ENCODE assay signal across 9 cellular contexts in genomic region chr20:45138451-45139300, GRCh38. TPM values are rescaled to one million over a fixed set of nuclear protein-coding genes. Genes with fewer than 3 reads are reported as not detected.
DNase-seq lines count a peak whose midpoint lies in the region; ATAC-seq, FAIRE-seq and TF ChIP-seq lines count a peak whose summit lies in the region.
"Had no signal": no experiment of that assay in that cellular context is flagged by ENCODE, and none has a peak within 500 bp of the region (broad histone marks: within the 10 kb centered on the region; RNA-seq: fewer than 3 reads in every experiment).

No MANE protein-coding gene starts in this region.

- CTCF ChIA-PET in K562 (lab: Yijun Ruan, JAX; ENCODE audit: low intra/inter-chr PET ratio) = interaction anchor here (0.6 kb wide), 1 partner anchor 152 kb away, joined by 3 read pairs; no protein-coding TSS in a partner anchor

- H3K36me3 ChIP-seq in CD4-positive, CD25-positive, alpha-beta regulatory T cell (ENCODE audit: control insufficient read depth, insufficient read depth, low read length) = no peaks in the 10 kb centered on the region
- H3K36me3 ChIP-seq in K562 (ENCODE audit: control insufficient read depth, insufficient read depth, low read length) (no peaks in the 10 kb centered on the region), left lung (no peaks in the 10 kb centered on the region)

- H4K20me1 ChIP-seq in K562 (replicated peaks; ENCODE audit: control insufficient read depth, insufficient read depth, low read length) = no peaks in the 10 kb centered on the region

- peak overlapping the region; percentile 56 for H3K4me2 ChIP-seq in K562 (ENCODE audit: insufficient read depth, low read length)

- FAIRE-seq in K562 (lab: Jason Lieb, UNC) = peak; percentile 84

- TF ChIP-seq RAD21 in K562 (CRISPR knock-in tag; conservative IDR thresholded peaks at IDR 0.05 in 1 of 2, IDR thresholded peaks at IDR 0.05 in 1 of 2) = peak; percentile 18 to 77; a peak in 2 of 4 replicates

- POLR2A ChIA-PET in K562 (lab: Yijun Ruan, JAX) = interaction anchor here (0.7 kb wide), 1 partner anchor 68 kb away, joined by 3 read pairs; no protein-coding TSS in a partner anchor

- intact Hi-C loops in K562 (cut with micrococcal nuclease) = loop anchor here (2.0 kb wide), 1 partner anchor 152 kb away; no protein-coding TSS in a partner anchor
- intact Hi-C loops in left lung (cut with DNase I) = no loop called here

- TF ChIP-seq POLR2A in K562 (conservative IDR thresholded peaks at IDR 0.05) = no peak

- peak; percentile 11 to 66 (median 13) for DNase-seq in CD4-positive, CD25-positive, alpha-beta regulatory T cell
- DNase-seq in HL-60 (ENCODE audit: low read depth in 1 of 2, low spot score in 1 of 2) (peak; percentile 47 to 81), K562 (ENCODE audit: extremely low read depth in 1 of 4, low spot score in 3 of 4) (peak; percentile 76 to 83 (median 78)), left lung (peak; percentile 62 to 96), epidermal melanocyte (ENCODE audit: insufficient read length, low spot score) (no peak)
- DNase-seq in T-helper 2 cell treated with Interferon-gamma antibody and Interleukin-4, amounts not matched to agents 5 μg/mL and 100 μg/mL, for 36 hours (ENCODE audit: low spot score) = peak; percentile 52
- peak; percentile 51 for DNase-seq in stimulated activated CD8-positive, alpha-beta memory T cell treated with anti-CD3 and anti-CD28 coated beads, Interleukin-7, amount 100 ng/mL, for 24 hours (ENCODE audit: low read depth)

- no peak overlapping the region for H3K27ac ChIP-seq in CD4-positive, CD25-positive, alpha-beta regulatory T cell (ENCODE audit: insufficient read depth, low read length, poor library complexity, severe bottlenecking)
- H3K27ac ChIP-seq in HL-60 (replicated peaks) (no peak overlapping the region), K562 (ENCODE audit: extremely low read depth, low read depth, low read length) (no peak overlapping the region), left lung (no peak overlapping the region)

- peaks cover 20% of the 10 kb centered on the region for H3K27me3 Mint-ChIP-seq in CD4-positive, CD25-positive, alpha-beta regulatory T cell
- H3K27me3 Mint-ChIP-seq in T-helper 2 cell treated with Interferon-gamma antibody and Interleukin-4, amounts not matched to agents 5 μg/mL and 100 μg/mL, for 36 hours (ENCODE audit: low read depth) = peaks cover 14% of the 10 kb centered on the region

- BruUV-seq in K562 (replicated peaks; lab: Mats Ljungman, UMichigan) = no TSS peak

- TF ChIP-seq EP300 in K562 (IDR thresholded peaks at IDR 0.05; ENCODE audit: low read length) = no peak

- no peaks in the 10 kb centered on the region for H3K36me3 Mint-ChIP-seq in CD4-positive, CD25-positive, alpha-beta regulatory T cell
- no peaks in the 10 kb centered on the region for H3K36me3 Mint-ChIP-seq in T-helper 2 cell treated with Interferon-gamma antibody and Interleukin-4, amounts not matched to agents 5 μg/mL and 100 μg/mL, for 36 hours (ENCODE audit: low read depth)

- no peak overlapping the region for H3K4me3 ChIP-seq in CD4-positive, CD25-positive, alpha-beta regulatory T cell (ENCODE audit: low read depth, low read length)
- H3K4me3 ChIP-seq in HL-60 (replicated peaks; ENCODE audit: insufficient read depth, low read length) (no peak overlapping the region), K562 (no peak overlapping the region), left lung (no peak overlapping the region)

- peaks cover 0 to 4% (median 0%) of the 10 kb centered on the region in 7 donors for H3K9me3 Mint-ChIP-seq in CD4-positive, CD25-positive, alpha-beta regulatory T cell
- no peaks in the 10 kb centered on the region for H3K9me3 Mint-ChIP-seq in T-helper 2 cell treated with Interferon-gamma antibody and Interleukin-4, amounts not matched to agents 5 μg/mL and 100 μg/mL, for 36 hours

- H3K27ac Mint-ChIP-seq in CD4-positive, CD25-positive, alpha-beta regulatory T cell = no peak overlapping the region
- H3K27ac Mint-ChIP-seq in T-helper 2 cell treated with Interferon-gamma antibody and Interleukin-4, amounts not matched to agents 5 μg/mL and 100 μg/mL, for 36 hours = no peak overlapping the region

- no peak overlapping the region for H3K4me3 Mint-ChIP-seq in CD4-positive, CD25-positive, alpha-beta regulatory T cell
- H3K4me3 Mint-ChIP-seq in T-helper 2 cell treated with Interferon-gamma antibody and Interleukin-4, amounts not matched to agents 5 μg/mL and 100 μg/mL, for 36 hours = no peak overlapping the region

- no peaks in the 10 kb centered on the region for H3K9me1 ChIP-seq in K562 (ENCODE audit: control insufficient read depth, insufficient read depth, low read length)

- H3K9ac ChIP-seq in K562 (ENCODE audit: insufficient read depth in 1 of 2, low read depth in 2 of 2, low read length in 2 of 2) = no peak overlapping the region

- TF ChIP-seq CTCF in HL-60 (IDR thresholded peaks at IDR 0.05; ENCODE audit: insufficient read depth, low read length) (peak; percentile 90), K562 (IDR thresholded peaks at IDR 0.05 in 2 of 3, conservative IDR thresholded peaks at IDR 0.05 in 1 of 3; ENCODE audit: insufficient read depth in 2 of 3, low read depth in 1 of 3, low read length in 3 of 3) (peak; percentile 87 to 95 (median 95)), left lung (IDR thresholded peaks at IDR 0.05) (peak; percentile 32 to 84)

- in situ Hi-C loops in K562 (cut with MboI) = no loop called here

- peaks cover 0 to 3% of the 10 kb centered on the region in 2 experiments for H3K9me3 ChIP-seq in CD4-positive, CD25-positive, alpha-beta regulatory T cell (ENCODE audit: control insufficient read depth in 2 of 2, low read length in 2 of 2)
- H3K9me3 ChIP-seq in K562 (replicated peaks; ENCODE audit: control insufficient read depth, insufficient read depth, low read depth, low read length) (no peaks in the 10 kb centered on the region), left lung (no peaks in the 10 kb centered on the region)

- no peaks in the 10 kb centered on the region for H3K79me2 ChIP-seq in K562 (ENCODE audit: control insufficient read depth, insufficient read depth, low read length)

- peaks cover 0 to 1% (median 0%) of the 10 kb centered on the region in 4 donors for H3K4me1 Mint-ChIP-seq in CD4-positive, CD25-positive, alpha-beta regulatory T cell
- no peaks in the 10 kb centered on the region for H3K4me1 Mint-ChIP-seq in T-helper 2 cell treated with Interferon-gamma antibody and Interleukin-4, amounts not matched to agents 5 μg/mL and 100 μg/mL, for 36 hours (ENCODE audit: low read depth)

- WGBS in K562 (ENCODE audit: insufficient coverage, low coverage, missing lambda C conversion rate) = 7% methylated on average over 22 of the region's 22 CpGs

- H3K4me1 ChIP-seq in CD4-positive, CD25-positive, alpha-beta regulatory T cell (ENCODE audit: control insufficient read depth, insufficient read depth, low read length, poor library complexity, severe bottlenecking) = no peaks in the 10 kb centered on the region
- H3K4me1 ChIP-seq in K562 (replicated peaks in 1 of 2; ENCODE audit: control insufficient read depth in 2 of 2, insufficient read depth in 2 of 2, low read length in 2 of 2) = no peaks in the 10 kb centered on the region
- no peaks in the 10 kb centered on the region for H3K4me1 ChIP-seq in left lung

- peak overlapping the region; percentile 71 for H2AFZ ChIP-seq in K562 (ENCODE audit: low read depth, low read length)

- no peak for ATAC-seq in CD4-positive, CD25-positive, alpha-beta regulatory T cell (ENCODE audit: low read depth in 2 of 2)
- ATAC-seq in K562 (peak; percentile 98), left lung (peak; percentile 87), GM21825 (IDR thresholded peaks at IDR 0.05; ENCODE audit: unreplicated experiment) (no peak)

- peaks cover 6% of the 10 kb centered on the region for H3K27me3 ChIP-seq in CD4-positive, CD25-positive, alpha-beta regulatory T cell (ENCODE audit: control insufficient read depth, insufficient read depth, low read length)
- H3K27me3 ChIP-seq in HL-60 (ENCODE audit: insufficient read depth, poor library complexity, severe bottlenecking) = no peaks in the 10 kb centered on the region
- H3K27me3 ChIP-seq in K562 (ENCODE audit: control insufficient read depth in 2 of 2, insufficient read depth in 2 of 2, low read length in 2 of 2) = peaks cover 0 to 15% of the 10 kb centered on the region in 2 experiments; a peak in 4 of 5 replicates
- no peaks in the 10 kb centered on the region for H3K27me3 ChIP-seq in left lung

RNA-seq across cellular contexts. Expression of gene WFDC12, which starts 14.4 kb away (rescaled TPM):
- total RNA-seq in CD4-positive, CD25-positive, alpha-beta regulatory T cell = not detected
- polyA plus RNA-seq in CD4-positive, CD25-positive, alpha-beta regulatory T cell = not detected
- total RNA-seq in K562 (2011; cell fraction: chromatin; rRNA removed; ENCODE audit: low replicate concordance) = not detected in 2 replicates
- total RNA-seq in K562 (2011; cell fraction: nucleolus; rRNA removed) = not detected in 2 replicates
- not detected in 2 replicates for total RNA-seq in K562 (2011; cell fraction: nucleoplasm; rRNA removed)
- total RNA-seq in K562 (2014; rRNA removed) = not detected in 2 replicates
- not detected in 2 replicates for total RNA-seq in K562 (2014; rRNA removed; fragmentation: Illumina TruSeq; extraction: Trizol)
- total RNA-seq in K562 (2015; rRNA removed; fragmentation: Illumina TruSeq; extraction: Trizol) = not detected in 2 replicates
- total RNA-seq in K562 (2021) = not detected in 2 replicates
- polyA plus RNA-seq in K562 (2011; rRNA removed) = not detected in 2 replicates
- polyA plus RNA-seq in K562 (2011; cell fraction: cytosol; rRNA removed) = not detected in 2 replicates
- polyA plus RNA-seq in K562 (2011; cell fraction: nucleus; rRNA removed) = not detected in 2 replicates
- not detected in 2 replicates for polyA plus RNA-seq in K562 (2012)
- not detected in 2 replicates for polyA plus RNA-seq in K562 (2014; fragmentation: Illumina TruSeq; extraction: Trizol)
- polyA plus RNA-seq in K562 (2014; fragmentation: Nextera tagmentation; extraction: Ambion mirVana) = not detected
- polyA plus RNA-seq in K562 (2014; rRNA removed) = not detected in 2 replicates
- not detected in 2 replicates for polyA minus RNA-seq in K562 (2011; rRNA and poly(A)+ RNA removed)
- not detected in 2 replicates for polyA minus RNA-seq in K562 (2011; cell fraction: cytosol; rRNA and poly(A)+ RNA removed)
- polyA minus RNA-seq in K562 (2011; cell fraction: nucleus; rRNA and poly(A)+ RNA removed) = not detected in 2 replicates
- under 1 TPM; 0.44 to 0.73 TPM for total RNA-seq in left lung
- polyA plus RNA-seq: neural cell had no signal

RNA-seq across cellular contexts. Expression of gene WFDC5, which starts 23.7 kb away (rescaled TPM):
- total RNA-seq in CD4-positive, CD25-positive, alpha-beta regulatory T cell = not detected
- polyA plus RNA-seq in CD4-positive, CD25-positive, alpha-beta regulatory T cell = not detected
- not detected in 2 replicates for total RNA-seq in K562 (2011; cell fraction: chromatin; rRNA removed; ENCODE audit: low replicate concordance)
- not detected in 2 replicates for total RNA-seq in K562 (2011; cell fraction: nucleolus; rRNA removed)
- total RNA-seq in K562 (2011; cell fraction: nucleoplasm; rRNA removed) = not detected in 2 replicates
- total RNA-seq in K562 (2014; rRNA removed) (not detected in 2 replicates), K562 (2014; rRNA removed; fragmentation: Illumina TruSeq; extraction: Trizol) (not detected in 2 replicates), K562 (2015; rRNA removed; fragmentation: Illumina TruSeq; extraction: Trizol) (not detected in 2 replicates), K562 (2021) (not detected in 2 replicates), left lung (under 1 TPM; 0.32 to 0.37 TPM)
- polyA plus RNA-seq in K562 (2011; rRNA removed) (not detected in 2 replicates), K562 (2014; fragmentation: Illumina TruSeq; extraction: Trizol) (not detected in 2 replicates), K562 (2014; fragmentation: Nextera tagmentation; extraction: Ambion mirVana) (not detected), K562 (2014; rRNA removed) (not detected in 2 replicates)
- polyA plus RNA-seq in K562 (2011; cell fraction: cytosol; rRNA removed) = not detected in 2 replicates
- not detected in 2 replicates for polyA plus RNA-seq in K562 (2011; cell fraction: nucleus; rRNA removed)
- polyA plus RNA-seq in K562 (2012) = not detected in 2 replicates
- polyA minus RNA-seq in K562 (2011; rRNA and poly(A)+ RNA removed) = not detected in 2 replicates
- not detected in 2 replicates for polyA minus RNA-seq in K562 (2011; cell fraction: cytosol; rRNA and poly(A)+ RNA removed)
- polyA minus RNA-seq in K562 (2011; cell fraction: nucleus; rRNA and poly(A)+ RNA removed) = not detected in 2 replicates
- polyA plus RNA-seq: neural cell had no signal

RNA-seq across cellular contexts. Expression of gene PI3, which starts 36.0 kb away (rescaled TPM):
- not detected for total RNA-seq in CD4-positive, CD25-positive, alpha-beta regulatory T cell
- not detected for polyA plus RNA-seq in CD4-positive, CD25-positive, alpha-beta regulatory T cell
- not detected in 2 replicates for total RNA-seq in K562 (2011; cell fraction: chromatin; rRNA removed; ENCODE audit: low replicate concordance)
- total RNA-seq in K562 (2011; cell fraction: nucleolus; rRNA removed) = not detected in 2 replicates
- total RNA-seq in K562 (2011; cell fraction: nucleoplasm; rRNA removed) = not detected in 2 replicates
- not detected in 2 replicates for total RNA-seq in K562 (2014; rRNA removed)
- total RNA-seq in K562 (2014; rRNA removed; fragmentation: Illumina TruSeq; extraction: Trizol) = not detected in 2 replicates
- total RNA-seq in K562 (2015; rRNA removed; fragmentation: Illumina TruSeq; extraction: Trizol) = not detected in 2 replicates
- not detected in 2 replicates for total RNA-seq in K562 (2021)
- not detected in 2 replicates for polyA plus RNA-seq in K562 (2011; rRNA removed)
- polyA plus RNA-seq in K562 (2011; cell fraction: cytosol; rRNA removed) = not detected in 2 replicates
- polyA plus RNA-seq in K562 (2011; cell fraction: nucleus; rRNA removed) = not detected in 2 replicates
- not detected in 2 replicates for polyA plus RNA-seq in K562 (2012)
- polyA plus RNA-seq in K562 (2014; fragmentation: Illumina TruSeq; extraction: Trizol) = not detected in 2 replicates
- not detected for polyA plus RNA-seq in K562 (2014; fragmentation: Nextera tagmentation; extraction: Ambion mirVana)
- not detected in 2 replicates for polyA plus RNA-seq in K562 (2014; rRNA removed)
- not detected in 2 replicates for polyA minus RNA-seq in K562 (2011; rRNA and poly(A)+ RNA removed)
- not detected in 2 replicates for polyA minus RNA-seq in K562 (2011; cell fraction: cytosol; rRNA and poly(A)+ RNA removed)
- not detected in 2 replicates for polyA minus RNA-seq in K562 (2011; cell fraction: nucleus; rRNA and poly(A)+ RNA removed)
- total RNA-seq in left lung = 100 to 1,000 TPM in 1 of 2 donors, 1 to 10 TPM in 1; 1.4 to 165 TPM

RNA-seq across cellular contexts. Expression of gene KCNS1, which starts 37.7 kb away (rescaled TPM):
- not detected for total RNA-seq in CD4-positive, CD25-positive, alpha-beta regulatory T cell
- polyA plus RNA-seq in CD4-positive, CD25-positive, alpha-beta regulatory T cell = under 1 TPM; 0.09 to 0.20 (median 0.17) TPM
- total RNA-seq in K562 (2011; cell fraction: chromatin; rRNA removed; ENCODE audit: low replicate concordance) = not detected in 2 replicates
- total RNA-seq in K562 (2011; cell fraction: nucleolus; rRNA removed) = not detected in 2 replicates
- not detected in 2 replicates for total RNA-seq in K562 (2011; cell fraction: nucleoplasm; rRNA removed)
- not detected in 2 replicates for total RNA-seq in K562 (2014; rRNA removed)
- total RNA-seq in K562 (2014; rRNA removed; fragmentation: Illumina TruSeq; extraction: Trizol) = not detected in 2 replicates
- total RNA-seq in K562 (2015; rRNA removed; fragmentation: Illumina TruSeq; extraction: Trizol) = not detected in 2 replicates
- total RNA-seq in K562 (2021) = not detected in 2 replicates
- polyA plus RNA-seq in K562 (2011; rRNA removed) = not detected in 2 replicates
- polyA plus RNA-seq in K562 (2011; cell fraction: cytosol; rRNA removed) = not detected in 2 replicates
- not detected in 2 replicates for polyA plus RNA-seq in K562 (2011; cell fraction: nucleus; rRNA removed)
- polyA plus RNA-seq in K562 (2012) = not detected in 2 replicates
- polyA plus RNA-seq in K562 (2014; fragmentation: Illumina TruSeq; extraction: Trizol) = not detected in 2 replicates
- polyA plus RNA-seq in K562 (2014; fragmentation: Nextera tagmentation; extraction: Ambion mirVana) = not detected
- polyA plus RNA-seq in K562 (2014; rRNA removed) = not detected in 2 replicates
- not detected in 2 replicates for polyA minus RNA-seq in K562 (2011; rRNA and poly(A)+ RNA removed)
- polyA minus RNA-seq in K562 (2011; cell fraction: cytosol; rRNA and poly(A)+ RNA removed) = not detected in 2 replicates
- not detected in 2 replicates for polyA minus RNA-seq in K562 (2011; cell fraction: nucleus; rRNA and poly(A)+ RNA removed)
- under 1 TPM; 0.97 to 0.99 TPM for total RNA-seq in left lung
- polyA plus RNA-seq: neural cell had no signal

Comparison
In these comparisons a context has a peak if more than half of its experiments do, and no peak if none do; other contexts are left out.
1. ATAC-seq: peak in K562 (single experiment) and left lung (single experiment); none in CD4-positive, CD25-positive, alpha-beta regulatory T cell (0 of 2) and GM21825 (single experiment).
2. Peak in every context shown above with its lines, with median percentiles within 50 percentile points of each other: CTCF ChIP-seq.